8 cellular contexts compared by ENCODE assay signal in genomic region chr19:18940791-18941627, GRCh38. TPM values are rescaled to one million over a fixed set of nuclear protein-coding genes. Genes with fewer than 3 reads are reported as not detected.
DNase-seq lines count a peak whose midpoint lies in the region; ATAC-seq and TF ChIP-seq lines count a peak whose summit lies in the region.

Gene HOMER3 (minus strand): TSS chr19:18941217. CDS start chr19:18938982, 2,235 bp downstream.

- peak; percentile 61 to 70 for TF ChIP-seq POLR2A in gastrocnemius medialis (IDR thresholded peaks at IDR 0.05)

- H3K9ac ChIP-seq in iPS-18a (ENCODE audit: low read length) = peak within 1 kb of the TSS; percentile 73

- H3K4me1 ChIP-seq in iPS-18a (ENCODE audit: control insufficient read depth, low read depth, low read length) = peaks cover 9% of the 10 kb centered on the region
- H3K4me1 ChIP-seq in gastrocnemius medialis = peaks cover 12 to 18% of the 10 kb centered on the region in 2 donors

- no peaks in the 10 kb centered on the region for H3K27me3 ChIP-seq in brain microvascular endothelial cell (replicated peaks)
- peaks cover 4% of the 10 kb centered on the region for H3K27me3 ChIP-seq in iPS-18a (ENCODE audit: control insufficient read depth, insufficient read depth, low read length)
- H3K27me3 ChIP-seq in gastrocnemius medialis = no peaks in the 10 kb centered on the region

- H3K4me3 ChIP-seq in LNCaP clone FGC (ENCODE audit: low read depth, low read length) (peak within 1 kb of the TSS; percentile 67), brain microvascular endothelial cell (ENCODE audit: low read depth, low read length) (peak within 1 kb of the TSS; percentile 84), iPS-18a (ENCODE audit: low read length) (peak within 1 kb of the TSS; percentile 75), gastrocnemius medialis (peak within 1 kb of the TSS; percentile 67 to 93 (median 78))

- intact Hi-C loops in gastrocnemius medialis (cut with DNase I; ENCODE audit: low total_unique reads) = loop anchor here (1.0 to 5.0 kb wide), 4 partner anchors 22 to 368 kb away; partner anchors contain the start of genes COPE and DDX49

- DNase-seq in GDM1 (lab: John Stamatoyannopoulos, UW) (peak; percentile 11), LNCaP clone FGC (ENCODE audit: low read depth) (no peak), UCSD-AML1 (lab: John Stamatoyannopoulos, UW; ENCODE audit: unreplicated experiment) (peak; percentile 69), brain microvascular endothelial cell (peak; percentile 29), gastrocnemius medialis (peak; percentile 57 to 74)
- DNase-seq in NK-92 treated with Interleukin-12 subunit alpha and Interleukin-12 subunit beta, amount 100 ng/mL, for 24 hours (lab: John Stamatoyannopoulos, UW) = no peak

- in situ Hi-C loops in brain microvascular endothelial cell (cut with HindIII; ENCODE audit: low pct_ligation_motif_present, low sequenced_read_pairs) (no loop called here), gastrocnemius medialis (cut with MboI; ENCODE audit: low sequenced_read_pairs in 4 of 4) (no loop called here)

- H3K27ac ChIP-seq in brain microvascular endothelial cell (peak within 1 kb of the TSS; percentile 19), iPS-18a (ENCODE audit: low read length) (no peak within 1 kb of the TSS), gastrocnemius medialis (peak within 1 kb of the TSS; percentile 87 to 98 (median 94))

- TF ChIP-seq CTCF in LNCaP clone FGC (IDR thresholded peaks at IDR 0.05; ENCODE audit: control insufficient read depth, extremely low read depth, insufficient read depth) (peak; percentile 73), brain microvascular endothelial cell (IDR thresholded peaks at IDR 0.05; ENCODE audit: low read depth, low read length, missing control alignments) (peak; percentile 56), gastrocnemius medialis (IDR thresholded peaks at IDR 0.05 in 4 of 5, conservative IDR thresholded peaks at IDR 0.05 in 1 of 5) (peak in 2 of 5 experiments; percentile 42 to 65)

- ATAC-seq in gastrocnemius medialis (peak; percentile 67 to 78), HG02642 (IDR thresholded peaks at IDR 0.05; ENCODE audit: poor library complexity, unreplicated experiment) (no peak)

- H3K9me3 ChIP-seq in iPS-18a (ENCODE audit: control insufficient read depth, low read depth, low read length) = no peaks in the 10 kb centered on the region
- no peaks in the 10 kb centered on the region for H3K9me3 ChIP-seq in gastrocnemius medialis

- H3K36me3 ChIP-seq in brain microvascular endothelial cell (replicated peaks) (peaks cover under 1% of the 10 kb centered on the region), iPS-18a (ENCODE audit: control insufficient read depth, low read depth, low read length) (peaks cover 4% of the 10 kb centered on the region), gastrocnemius medialis (peaks cover 0 to 18% of the 10 kb centered on the region in 2 donors)

RNA-seq across cellular contexts. Expression of gene HOMER3, which starts in this region (rescaled TPM):
- 100 to 1,000 TPM in 3 of 4 donors, 10 to 100 TPM in 1; 86.2 to 202 (median 113) TPM for total RNA-seq in gastrocnemius medialis

Comparison
In these comparisons a context has a peak if more than half of its experiments do, and no peak if none do; other contexts are left out.
1. DNase-seq: peak in GDM1 (single experiment), UCSD-AML1 (single experiment), brain microvascular endothelial cell (single experiment) and gastrocnemius medialis (2 of 2); none in LNCaP clone FGC (single experiment) and NK-92 treated with Interleukin-12 subunit alpha and Interleukin-12 subunit beta, amount 100 ng/mL, for 24 hours (single experiment).
2. Peak in every context shown above with its lines, with median percentiles within 50 percentile points of each other: H3K4me3 ChIP-seq.